In the genomic region with DNA sequence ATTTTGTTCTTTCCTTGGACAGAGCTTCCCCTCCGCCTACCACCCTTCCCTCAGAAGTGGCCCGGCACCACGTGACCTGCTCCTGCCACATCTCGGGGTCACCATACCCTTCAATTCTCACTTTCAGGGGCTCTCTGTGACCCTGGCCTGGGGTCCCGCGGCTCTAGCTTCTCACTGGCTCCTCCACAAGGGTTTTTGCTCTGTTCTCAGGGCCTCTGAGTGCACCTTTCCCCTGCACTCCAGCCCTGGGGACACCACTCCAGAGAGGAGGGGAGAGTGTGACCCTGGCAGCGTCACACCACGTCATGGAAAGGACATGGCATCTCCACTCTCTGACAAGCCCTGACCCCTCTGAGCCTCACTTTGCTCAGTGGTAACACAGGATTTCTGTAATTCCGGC, we compare ENCODE assay signal across 29 cellular contexts. TPM values are rescaled to one million over a fixed set of nuclear protein-coding genes. Genes with fewer than 3 reads are reported as not detected.
A peak's percentile ranks its signal among the peaks of the same experiment; 100 is the strongest.
DNase-seq lines count a peak whose midpoint lies in the region; ATAC-seq, FAIRE-seq and TF ChIP-seq lines count a peak whose summit lies in the region.
"Had no signal": no experiment of that assay in that cellular context is flagged by ENCODE, and none has a peak within 500 bp of the region (broad histone marks: within the 10 kb centered on the region; RNA-seq: fewer than 3 reads in every experiment).

No MANE protein-coding gene starts in this region.

- H2AK5ac ChIP-seq in H1 (ENCODE audit: low read depth, low read length): no peak overlapping the region

- H3K79me2 ChIP-seq in GM12878 (ENCODE audit: control insufficient read depth, insufficient read depth, low read length): no peaks in the 10 kb centered on the region
- H3K79me2 ChIP-seq in K562 (ENCODE audit: control insufficient read depth, insufficient read depth, low read length): no peaks in the 10 kb centered on the region
- no peaks in the 10 kb centered on the region for H3K79me2 ChIP-seq in H1 (ENCODE audit: control insufficient read depth in 1 of 2, insufficient read depth in 2 of 2, low read length in 2 of 2)

- H3K4me1 ChIP-seq in GM12878 (ENCODE audit: control insufficient read depth, insufficient read depth, low read length): peaks cover 9% of the 10 kb centered on the region
- peaks cover 0 to 3% of the 10 kb centered on the region in 2 experiments; a peak in 1 of 5 replicates for H3K4me1 ChIP-seq in K562 (replicated peaks in 1 of 2; ENCODE audit: control insufficient read depth in 2 of 2, insufficient read depth in 2 of 2, low read length in 2 of 2)
- peaks cover 13 to 30% (median 16%) of the 10 kb centered on the region in 4 experiments for H3K4me1 ChIP-seq in H1 (replicated peaks in 1 of 4; ENCODE audit: control insufficient read depth in 3 of 4, insufficient read depth in 4 of 4, low read length in 3 of 4)
- peaks cover 0 to 8% (median 0%) of the 10 kb centered on the region in 6 donors for H3K4me1 ChIP-seq in spleen
- H3K4me1 ChIP-seq: BE2C had no signal

- H3K23ac ChIP-seq in H1 (ENCODE audit: insufficient read length): no peak overlapping the region

- TF ChIP-seq EP300 in GM12878 (IDR thresholded peaks at IDR 0.05; ENCODE audit: borderline replicate concordance in 1 of 2, control insufficient read depth in 1 of 2, low read depth in 2 of 2, low read length in 2 of 2) (no peak), K562 (IDR thresholded peaks at IDR 0.05; ENCODE audit: low read length) (no peak), H1 (IDR thresholded peaks at IDR 0.05; ENCODE audit: borderline replicate concordance in 1 of 2, low read depth in 2 of 2, low read length in 2 of 2) (no peak)

- H3K23me2 ChIP-seq in H1 (ENCODE audit: low read depth, low read length): no peaks in the 10 kb centered on the region; the same call in 1 of the 2 replicates

- SMC1A ChIA-PET in GM12878 (lab: Charles Lee; ENCODE audit: uncharacterized antibody, unreplicated experiment): interaction anchor here (0.6 to 2.9 kb wide), 7 partner anchors 9 to 43 kb away, joined by 3 to 13 read pairs (median 4); no protein-coding TSS in a partner anchor

- RAD21 ChIA-PET in GM12878 (lab: Charles Lee; ENCODE audit: unreplicated experiment): interaction anchor here (1.4 kb wide), 1 partner anchor 22 kb away, joined by 5 read pairs; no protein-coding TSS in a partner anchor

- H3K9me1 ChIP-seq in K562 (ENCODE audit: control insufficient read depth, insufficient read depth, low read length): no peaks in the 10 kb centered on the region

- H3K14ac ChIP-seq in H1 (ENCODE audit: insufficient read length): no peak overlapping the region

- H3K9me3 ChIP-seq in GM12878 (replicated peaks; ENCODE audit: control insufficient read depth, insufficient read depth, low read length) (no peaks in the 10 kb centered on the region), K562 (replicated peaks; ENCODE audit: control insufficient read depth, insufficient read depth, low read depth, low read length) (no peaks in the 10 kb centered on the region), H1 (ENCODE audit: insufficient read depth in 2 of 2, low read depth in 1 of 2, low read length in 1 of 2) (no peaks in the 10 kb centered on the region), spleen (no peaks in the 10 kb centered on the region)
- H3K9me3 ChIP-seq: BE2C, BLaER1 had no signal

- peak overlapping the region; percentile 86 for H4K91ac ChIP-seq in H1 (replicated peaks; ENCODE audit: insufficient read length, low read length)

- no peak for TF ChIP-seq CTCF in GM12878 (IDR thresholded peaks at IDR 0.05 in 2 of 3, conservative IDR thresholded peaks at IDR 0.05 in 1 of 3; ENCODE audit: control insufficient read depth in 2 of 3, extremely low read depth in 1 of 3, insufficient read depth in 1 of 3, low read depth in 3 of 3, low read length in 3 of 3)
- TF ChIP-seq CTCF in K562 (IDR thresholded peaks at IDR 0.05 in 2 of 3, conservative IDR thresholded peaks at IDR 0.05 in 1 of 3; ENCODE audit: insufficient read depth in 2 of 3, low read depth in 1 of 3, low read length in 3 of 3): no peak
- no peak for TF ChIP-seq CTCF in H1 (IDR thresholded peaks at IDR 0.05; ENCODE audit: control extremely low read depth in 1 of 3, insufficient read depth in 1 of 3, low read depth in 1 of 3, low read length in 3 of 3)
- TF ChIP-seq CTCF in spleen (IDR thresholded peaks at IDR 0.05 in 8 of 11, conservative IDR thresholded peaks at IDR 0.05 in 3 of 11): no peak

- no peak overlapping the region for H3K4ac ChIP-seq in H1 (replicated peaks; ENCODE audit: insufficient read length, low read depth, low read length)

- H3K27ac ChIP-seq in GM12878 (ENCODE audit: control insufficient read depth, insufficient read depth) (no peak overlapping the region), K562 (ENCODE audit: extremely low read depth, low read depth, low read length) (no peak overlapping the region), H1 (ENCODE audit: low read depth, low read length) (no peak overlapping the region), spleen (no peak overlapping the region)
- H3K27ac ChIP-seq: BLaER1 had no signal

- no peak for DNase-seq in GM12878 (ENCODE audit: low read depth, low spot score)
- no peak for DNase-seq in K562 (ENCODE audit: extremely low read depth in 1 of 4, low spot score in 3 of 4)
- no peak for DNase-seq in H1 (ENCODE audit: low read depth in 1 of 2, low spot score in 2 of 2)
- DNase-seq in spleen: peak; percentile 56
- no peak for DNase-seq in T-helper 2 cell
- DNase-seq in dermis blood vessel endothelial cell: no peak
- no peak for DNase-seq in NCI-H187 (lab: John Stamatoyannopoulos, UW)
- DNase-seq: 8988T; ACHN; BE2C; C1 segment of cervical spinal cord; CD4-positive, alpha-beta memory T cell; CD4-positive, CD25-positive, alpha-beta regulatory T cell; CD8-positive, alpha-beta memory T cell; COR-L47; DMS 273 treated with DMSO at 0.1 percent for 48 hours; DMS153; DMS53; DMS79; DND-41; EL; GDM1 had no signal

- no peak overlapping the region for H3K4me3 ChIP-seq in GM12878
- no peak overlapping the region for H3K4me3 ChIP-seq in K562
- no peak overlapping the region for H3K4me3 ChIP-seq in H1 (ENCODE audit: extremely low read depth in 1 of 4, insufficient read depth in 2 of 4, low read depth in 3 of 4, low read length in 4 of 4)
- no peak overlapping the region for H3K4me3 ChIP-seq in spleen
- H3K4me3 ChIP-seq: BLaER1 had no signal

- H4K5ac ChIP-seq in H1 (ENCODE audit: insufficient read length, low read depth, low read length): no peak overlapping the region

- TF ChIP-seq RAD21 in GM12878 (IDR thresholded peaks at IDR 0.05; ENCODE audit: insufficient read depth, low read depth, low read length): no peak
- no peak for TF ChIP-seq RAD21 in K562 (CRISPR knock-in tag; conservative IDR thresholded peaks at IDR 0.05 in 1 of 2, IDR thresholded peaks at IDR 0.05 in 1 of 2)
- TF ChIP-seq RAD21 in H1 (IDR thresholded peaks at IDR 0.05 in 1 of 2, conservative IDR thresholded peaks at IDR 0.05 in 1 of 2; ENCODE audit: low read depth in 2 of 2, low read length in 2 of 2): no peak

- H4K20me1 ChIP-seq in GM12878 (ENCODE audit: control insufficient read depth, insufficient read depth) (no peaks in the 10 kb centered on the region), K562 (replicated peaks; ENCODE audit: control insufficient read depth, insufficient read depth, low read length) (no peaks in the 10 kb centered on the region; the same call in 1 of the 2 replicates), H1 (replicated peaks in 1 of 2; ENCODE audit: control insufficient read depth in 1 of 2, insufficient read depth in 2 of 2, low read length in 2 of 2) (no peaks in the 10 kb centered on the region)
- H4K20me1 ChIP-seq: BLaER1 had no signal

- H4K8ac ChIP-seq in H1 (ENCODE audit: extremely low read depth, insufficient read depth, low read length): no peak overlapping the region

- TF ChIP-seq POLR2A in GM12878 (IDR thresholded peaks at IDR 0.05; ENCODE audit: low read depth, low read length) (no peak), K562 (conservative IDR thresholded peaks at IDR 0.05) (no peak), H1 (IDR thresholded peaks at IDR 0.05; ENCODE audit: control extremely low read depth in 1 of 2, low read depth in 2 of 2, low read length in 2 of 2) (no peak), spleen (IDR thresholded peaks at IDR 0.05) (no peak)

- POLR2A ChIA-PET in GM12878 (lab: Charles Lee): interaction anchor here (0.7 kb wide), 1 partner anchor 7 kb away, joined by 3 read pairs; no protein-coding TSS in a partner anchor
- POLR2A ChIA-PET in K562 (lab: Yijun Ruan, JAX): interaction anchor here (1.2 kb wide), 1 partner anchor 8 kb away, joined by 3 read pairs; no protein-coding TSS in a partner anchor
- POLR2A ChIA-PET in H1 (lab: Charles Lee; ENCODE audit: partially characterized antibody): interaction anchor here (2.8 kb wide), 1 partner anchor 21 kb away, joined by 9 read pairs; no protein-coding TSS in a partner anchor

- H3K56ac ChIP-seq in H1 (replicated peaks; ENCODE audit: insufficient read length, low read depth, low read length): no peak overlapping the region

- H3K79me1 ChIP-seq in H1 (ENCODE audit: low read depth, low read length): no peaks in the 10 kb centered on the region; the same call in 1 of the 2 replicates

- H2BK15ac ChIP-seq in H1 (ENCODE audit: low read length): peak overlapping the region; percentile 0; the same call in 1 of the 2 replicates

- intact Hi-C loops in GM12878 (cut with micrococcal nuclease; ENCODE audit: unreplicated experiment): no loop called here
- intact Hi-C loops in K562 (cut with micrococcal nuclease): no loop called here
- intact Hi-C loops in spleen (cut with DNase I; ENCODE audit: low total_unique reads): no loop called here

- FAIRE-seq in GM12878 (lab: Jason Lieb, UNC) (no peak), K562 (lab: Jason Lieb, UNC) (no peak), H1 (lab: Jason Lieb, UNC) (no peak)
- FAIRE-seq: A204.1, GM12891 had no signal

- in situ Hi-C loops in GM12878 (cut with MboI): no loop called here
- in situ Hi-C loops in K562 (cut with MboI): no loop called here

- no TSS peak for BruUV-seq in GM12878 (replicated peaks; lab: Mats Ljungman, UMichigan)
- no TSS peak for BruUV-seq in K562 (replicated peaks; lab: Mats Ljungman, UMichigan)

- H3K27me3 ChIP-seq in GM12878 (replicated peaks in 1 of 2; ENCODE audit: control insufficient read depth in 2 of 2, insufficient read depth in 2 of 2, low read length in 1 of 2) (peaks cover 0 to 7% of the 10 kb centered on the region in 2 experiments; a peak in 3 of 4 replicates), K562 (ENCODE audit: control insufficient read depth in 2 of 2, insufficient read depth in 2 of 2, low read length in 2 of 2) (peaks cover 51 to 85% of the 10 kb centered on the region in 2 experiments; a peak in 4 of 5 replicates), H1 (replicated peaks in 1 of 4; ENCODE audit: control insufficient read depth in 3 of 4, extremely low read depth in 1 of 4, insufficient read depth in 3 of 4, low read length in 3 of 4) (peaks cover 0 to 7% (median 3%) of the 10 kb centered on the region in 4 experiments; a peak in 4 of 7 replicates), spleen (replicated peaks in 1 of 7) (peaks cover 0 to 83% (median 27%) of the 10 kb centered on the region in 7 donors)
- H3K27me3 ChIP-seq: BE2C had no signal

- WGBS in GM12878 (ENCODE audit: insufficient coverage, insufficient replicate concordance, low lambda C conversion rate, missing lambda C conversion rate): 23% methylated on average over 9 of the region's 9 CpGs
- 1% methylated on average over 9 of the region's 9 CpGs for WGBS in K562 (ENCODE audit: insufficient coverage, low coverage, missing lambda C conversion rate)
- WGBS in H1 (ENCODE audit: extremely low coverage in 1 of 2, insufficient coverage in 1 of 2, insufficient read length in 1 of 2, insufficient replicate concordance in 2 of 2, low coverage in 1 of 2, low lambda C conversion rate in 2 of 2, missing lambda C conversion rate in 1 of 2), 2 experiments: 84% methylated on average over 9 of the region's 9 CpGs; no CpG with 5 or more reads in 1 of the 2 experiments
- 74 to 81% (median 78%) methylated on average over 9 of the region's 9 CpGs for WGBS in spleen, 5 donors

- H2BK5ac ChIP-seq in H1 (ENCODE audit: low read depth, low read length): no peak overlapping the region

- H2AFZ ChIP-seq in GM12878 (ENCODE audit: control insufficient read depth, low read depth, low read length) (no peak overlapping the region), K562 (ENCODE audit: low read depth, low read length) (no peak overlapping the region), H1 (ENCODE audit: low read length) (no peak overlapping the region)

- H3K9ac ChIP-seq in GM12878 (ENCODE audit: control insufficient read depth, insufficient read depth, low read length) (no peak overlapping the region), K562 (ENCODE audit: insufficient read depth in 1 of 2, low read depth in 2 of 2, low read length in 2 of 2) (no peak overlapping the region), H1 (replicated peaks in 1 of 4; ENCODE audit: extremely low read depth in 1 of 4, low read depth in 3 of 4, low read length in 3 of 4) (no peak overlapping the region)
- H3K9ac ChIP-seq: BLaER1 had no signal

- H3K36me3 ChIP-seq in GM12878 (ENCODE audit: control insufficient read depth in 2 of 2, insufficient read depth in 2 of 2, low read length in 1 of 2) (no peaks in the 10 kb centered on the region), K562 (ENCODE audit: control insufficient read depth, insufficient read depth, low read length) (no peaks in the 10 kb centered on the region), H1 (ENCODE audit: control insufficient read depth in 2 of 4, insufficient read depth in 4 of 4, low read length in 3 of 4) (no peaks in the 10 kb centered on the region), spleen (no peaks in the 10 kb centered on the region)
- H3K36me3 ChIP-seq: BE2C, BLaER1 had no signal

- H3K18ac ChIP-seq in H1 (ENCODE audit: extremely low read depth, low read length): 0 out of 2 replicates have a peak overlapping the region, but pooled peaks have one; percentile 38

- no peak overlapping the region; the same call in 1 of the 2 replicates for H2BK20ac ChIP-seq in H1 (ENCODE audit: low read length)

- H2BK12ac ChIP-seq in H1 (ENCODE audit: low read depth, low read length): peak overlapping the region; percentile 77; the same call in 1 of the 2 replicates

- ATAC-seq in GM12878: no peak
- ATAC-seq in K562: no peak

- CTCF ChIA-PET in GM12878 (lab: Yijun Ruan, JAX) (interaction anchor here (0.8 to 21.3 kb wide), 6 partner anchors 9 to 44 kb away, joined by 3 to 296 read pairs (median 4); no protein-coding TSS in a partner anchor), K562 (lab: Yijun Ruan, JAX; ENCODE audit: low intra/inter-chr PET ratio) (no interaction called here), H1 (lab: Charles Lee; ENCODE audit: partially characterized antibody) (interaction anchor here (0.7 to 41.2 kb wide), 7 partner anchors 10 to 933 kb away, joined by 3 to 1412 read pairs (median 10); no protein-coding TSS in a partner anchor)

- H3K4me2 ChIP-seq in GM12878 (ENCODE audit: control insufficient read depth, insufficient read depth) (no peak overlapping the region), K562 (ENCODE audit: insufficient read depth, low read length) (no peak overlapping the region), H1 (ENCODE audit: insufficient read depth in 1 of 2, low read depth in 2 of 2, low read length in 2 of 2) (no peak overlapping the region)
- H3K4me2 ChIP-seq: BLaER1 had no signal

- no peak overlapping the region for H2BK120ac ChIP-seq in H1 (replicated peaks; ENCODE audit: low read depth, low read length)

RNA-seq across cellular contexts. Expression of gene POU2F3, which starts 17.4 kb away (rescaled TPM):
- 10.1 and 12.8 TPM in 2 replicates for total RNA-seq in GM12878 (2013; cell fraction: nucleolus; rRNA removed)
- total RNA-seq in GM12878 (2014; rRNA removed): 0.11 and 0.16 TPM in 2 replicates
- 0.18 and 0.22 TPM in 2 replicates for total RNA-seq in GM12878 (2014; rRNA removed; fragmentation: Illumina TruSeq; extraction: Trizol)
- 0.21 and 0.36 TPM in 2 replicates for total RNA-seq in GM12878 (2021)
- not detected for polyA plus RNA-seq in GM12878 (2011; ENCODE audit: low read depth)
- 3.5 and 4.4 TPM in 2 replicates for polyA plus RNA-seq in GM12878 (2011; rRNA removed)
- 2.5 and 2.6 TPM in 2 replicates for polyA plus RNA-seq in GM12878 (2011; cell fraction: cytosol; rRNA removed)
- 4.4 and 5.4 TPM in 2 replicates for polyA plus RNA-seq in GM12878 (2011; cell fraction: nucleus; rRNA removed)
- 0.22 and 0.36 TPM in 2 replicates for polyA plus RNA-seq in GM12878 (2012)
- polyA plus RNA-seq in GM12878 (2014; fragmentation: Illumina TruSeq; extraction: Trizol): 0.17 and 0.53 TPM in 2 replicates
- polyA plus RNA-seq in GM12878 (2014; fragmentation: Nextera tagmentation; extraction: Ambion mirVana): under 1 TPM; 0.15 to 0.37 TPM
- 0.05 and 0.09 TPM in 2 replicates for polyA plus RNA-seq in GM12878 (2014; rRNA removed)
- under 1 TPM; 0.31 to 0.39 TPM for polyA plus RNA-seq in GM12878 (2016; fragmentation: Nextera tagmentation; extraction: Ambion mirVana)
- 3.5 and 3.6 TPM in 2 replicates for polyA minus RNA-seq in GM12878 (2011; rRNA and poly(A)+ RNA removed)
- 0.80 and 2.2 TPM in 2 replicates for polyA minus RNA-seq in GM12878 (2011; cell fraction: cytosol; rRNA and poly(A)+ RNA removed)
- polyA minus RNA-seq in GM12878 (2011; cell fraction: nucleus; rRNA and poly(A)+ RNA removed): 2.4 and 4.2 TPM in 2 replicates
- total RNA-seq in K562 (2011; cell fraction: chromatin; rRNA removed; ENCODE audit: low replicate concordance): not detected in 2 replicates
- total RNA-seq in K562 (2011; cell fraction: nucleolus; rRNA removed): not detected in 2 replicates
- not detected in 2 replicates for total RNA-seq in K562 (2011; cell fraction: nucleoplasm; rRNA removed)
- total RNA-seq in K562 (2014; rRNA removed): not detected in 2 replicates
- total RNA-seq in K562 (2014; rRNA removed; fragmentation: Illumina TruSeq; extraction: Trizol): not detected in 2 replicates
- total RNA-seq in K562 (2015; rRNA removed; fragmentation: Illumina TruSeq; extraction: Trizol): not detected in 2 replicates
- total RNA-seq in K562 (2021): not detected in 2 replicates
- polyA plus RNA-seq in K562 (2011; rRNA removed): not detected in 2 replicates
- polyA plus RNA-seq in K562 (2011; cell fraction: cytosol; rRNA removed): not detected in 2 replicates
- polyA plus RNA-seq in K562 (2011; cell fraction: nucleus; rRNA removed): not detected in 2 replicates
- polyA plus RNA-seq in K562 (2012): not detected in 2 replicates
- not detected in 2 replicates for polyA plus RNA-seq in K562 (2014; fragmentation: Illumina TruSeq; extraction: Trizol)
- not detected for polyA plus RNA-seq in K562 (2014; fragmentation: Nextera tagmentation; extraction: Ambion mirVana)
- polyA plus RNA-seq in K562 (2014; rRNA removed): not detected in 2 replicates
- not detected in 2 replicates for polyA minus RNA-seq in K562 (2011; rRNA and poly(A)+ RNA removed)
- not detected in 2 replicates for polyA minus RNA-seq in K562 (2011; cell fraction: cytosol; rRNA and poly(A)+ RNA removed)
- not detected in 2 replicates for polyA minus RNA-seq in K562 (2011; cell fraction: nucleus; rRNA and poly(A)+ RNA removed)
- 1.0 and 1.1 TPM in 2 replicates for total RNA-seq in H1 (2021; fragmentation: NEBNext Ultra II Directional; extraction: Animal tissue kit (Norgen Biotek cat#: 25700))
- polyA plus RNA-seq in H1 (2011; rRNA removed): 0.78 and 2.1 TPM in 2 replicates
- 1.4 TPM for polyA plus RNA-seq in H1 (2011; cell fraction: cytosol; rRNA removed)
- polyA plus RNA-seq in H1 (2011; cell fraction: nucleus; rRNA removed): 1.9 TPM
- polyA plus RNA-seq in H1 (2012, experiment 1 of 2): 1.2 to 3.1 TPM (median 2.4 TPM) in 4 replicates
- 0.81 TPM for polyA plus RNA-seq in H1 (2012, experiment 2 of 2)
- 1.3 TPM for polyA plus RNA-seq in H1 (2013, experiment 1 of 2)
- 1.2 TPM for polyA plus RNA-seq in H1 (2013, experiment 2 of 2)
- polyA minus RNA-seq in H1 (2011; rRNA and poly(A)+ RNA removed): 2.4 and 2.6 TPM in 2 replicates
- polyA minus RNA-seq in H1 (2011; cell fraction: cytosol; rRNA and poly(A)+ RNA removed): 1.0 TPM
- polyA minus RNA-seq in H1 (2011; cell fraction: nucleus; rRNA and poly(A)+ RNA removed): 0.90 TPM
- under 1 TPM in 3 of 7 donors, not detected in 4; 0.22 to 0.27 (median 0.26) TPM for total RNA-seq in spleen
- polyA plus RNA-seq in spleen: under 1 TPM; 0.04 to 0.16 (median 0.05) TPM
- total RNA-seq in dermis blood vessel endothelial cell: under 0.01 TPM in 1 of 2 replicates, not detected in the other
- total RNA-seq: A673; CD4-positive, alpha-beta memory T cell; CD4-positive, CD25-positive, alpha-beta regulatory T cell; CD8-positive, alpha-beta memory T cell; Daoy; G401 had no signal
- polyA plus RNA-seq: AG04450; CD4-positive, alpha-beta memory T cell; CD4-positive, CD25-positive, alpha-beta regulatory T cell; CD8-positive, alpha-beta memory T cell had no signal

RNA-seq across cellular contexts. Expression of gene OAF, which starts 46.5 kb away (rescaled TPM):
- total RNA-seq in GM12878 (2013; cell fraction: nucleolus; rRNA removed): 9.4 and 15.9 TPM in 2 replicates
- total RNA-seq in GM12878 (2014; rRNA removed): 1.5 and 1.8 TPM in 2 replicates
- total RNA-seq in GM12878 (2014; rRNA removed; fragmentation: Illumina TruSeq; extraction: Trizol): 0.55 and 1.0 TPM in 2 replicates
- 1.5 and 2.0 TPM in 2 replicates for total RNA-seq in GM12878 (2021)
- polyA plus RNA-seq in GM12878 (2011; ENCODE audit: low read depth): 0.85 TPM
- 2.5 and 4.7 TPM in 2 replicates for polyA plus RNA-seq in GM12878 (2011; rRNA removed)
- 5.8 and 7.1 TPM in 2 replicates for polyA plus RNA-seq in GM12878 (2011; cell fraction: cytosol; rRNA removed)
- polyA plus RNA-seq in GM12878 (2011; cell fraction: nucleus; rRNA removed): 6.2 and 8.7 TPM in 2 replicates
- 1.9 and 2.1 TPM in 2 replicates for polyA plus RNA-seq in GM12878 (2012)
- polyA plus RNA-seq in GM12878 (2014; fragmentation: Illumina TruSeq; extraction: Trizol): 0.51 and 0.55 TPM in 2 replicates
- under 1 TPM; 0.10 to 0.22 TPM for polyA plus RNA-seq in GM12878 (2014; fragmentation: Nextera tagmentation; extraction: Ambion mirVana)
- 1.5 and 1.6 TPM in 2 replicates for polyA plus RNA-seq in GM12878 (2014; rRNA removed)
- 1 to 10 TPM in 1 of 2 experiments, under 1 TPM in 1; 0.24 to 1.1 TPM for polyA plus RNA-seq in GM12878 (2016; fragmentation: Nextera tagmentation; extraction: Ambion mirVana)
- polyA minus RNA-seq in GM12878 (2011; rRNA and poly(A)+ RNA removed): 1.1 and 3.6 TPM in 2 replicates
- polyA minus RNA-seq in GM12878 (2011; cell fraction: cytosol; rRNA and poly(A)+ RNA removed): 0.80 and 1.2 TPM in 2 replicates
- 1.9 and 4.7 TPM in 2 replicates for polyA minus RNA-seq in GM12878 (2011; cell fraction: nucleus; rRNA and poly(A)+ RNA removed)
- total RNA-seq in K562 (2011; cell fraction: chromatin; rRNA removed; ENCODE audit: low replicate concordance): 6.8 and 14.7 TPM in 2 replicates
- total RNA-seq in K562 (2011; cell fraction: nucleolus; rRNA removed): 12.0 and 19.3 TPM in 2 replicates
- 12.0 and 15.3 TPM in 2 replicates for total RNA-seq in K562 (2011; cell fraction: nucleoplasm; rRNA removed)
- 13.8 and 19.8 TPM in 2 replicates for total RNA-seq in K562 (2014; rRNA removed)
- total RNA-seq in K562 (2014; rRNA removed; fragmentation: Illumina TruSeq; extraction: Trizol): 4.1 and 6.3 TPM in 2 replicates
- 7.5 and 8.3 TPM in 2 replicates for total RNA-seq in K562 (2015; rRNA removed; fragmentation: Illumina TruSeq; extraction: Trizol)
- 20.8 and 21.6 TPM in 2 replicates for total RNA-seq in K562 (2021)
- polyA plus RNA-seq in K562 (2011; rRNA removed): 5.7 and 9.5 TPM in 2 replicates
- 11.5 and 20.7 TPM in 2 replicates for polyA plus RNA-seq in K562 (2011; cell fraction: cytosol; rRNA removed)
- polyA plus RNA-seq in K562 (2011; cell fraction: nucleus; rRNA removed): 5.5 and 8.3 TPM in 2 replicates
- 8.4 and 16.9 TPM in 2 replicates for polyA plus RNA-seq in K562 (2012)
- 11.7 and 12.0 TPM in 2 replicates for polyA plus RNA-seq in K562 (2014; fragmentation: Illumina TruSeq; extraction: Trizol)
- polyA plus RNA-seq in K562 (2014; fragmentation: Nextera tagmentation; extraction: Ambion mirVana): 1 to 10 TPM; 1.1 to 1.4 TPM
- 14.5 and 17.3 TPM in 2 replicates for polyA plus RNA-seq in K562 (2014; rRNA removed)
- polyA minus RNA-seq in K562 (2011; rRNA and poly(A)+ RNA removed): 2.8 and 3.0 TPM in 2 replicates
- 6.1 and 8.7 TPM in 2 replicates for polyA minus RNA-seq in K562 (2011; cell fraction: cytosol; rRNA and poly(A)+ RNA removed)
- polyA minus RNA-seq in K562 (2011; cell fraction: nucleus; rRNA and poly(A)+ RNA removed): 3.4 and 4.4 TPM in 2 replicates
- total RNA-seq in H1 (2021; fragmentation: NEBNext Ultra II Directional; extraction: Animal tissue kit (Norgen Biotek cat#: 25700)): 1.1 and 1.3 TPM in 2 replicates
- polyA plus RNA-seq in H1 (2011; rRNA removed): 1.5 and 2.1 TPM in 2 replicates
- polyA plus RNA-seq in H1 (2011; cell fraction: cytosol; rRNA removed): 1.2 TPM
- 1.2 TPM for polyA plus RNA-seq in H1 (2011; cell fraction: nucleus; rRNA removed)
- 0.60 to 1.0 TPM (median 0.64 TPM) in 4 replicates for polyA plus RNA-seq in H1 (2012, experiment 1 of 2)
- 0.62 TPM for polyA plus RNA-seq in H1 (2012, experiment 2 of 2)
- polyA plus RNA-seq in H1 (2013, experiment 1 of 2): 0.85 TPM
- 0.72 TPM for polyA plus RNA-seq in H1 (2013, experiment 2 of 2)
- polyA minus RNA-seq in H1 (2011; rRNA and poly(A)+ RNA removed): 0.46 and 0.50 TPM in 2 replicates
- polyA minus RNA-seq in H1 (2011; cell fraction: cytosol; rRNA and poly(A)+ RNA removed): 0.73 TPM
- polyA minus RNA-seq in H1 (2011; cell fraction: nucleus; rRNA and poly(A)+ RNA removed): 0.80 TPM
- total RNA-seq in spleen: 100 to 1,000 TPM in 1 of 7 donors, 10 to 100 TPM in 6; 28.3 to 148 (median 82.6) TPM
- 10 to 100 TPM; 10.6 to 44.1 (median 20.5) TPM for polyA plus RNA-seq in spleen
- 25.7 and 32.3 TPM in 2 replicates for total RNA-seq in dermis blood vessel endothelial cell

Comparison
In these comparisons a context has a peak if more than half of its experiments do, and no peak if none do; other contexts are left out.
1. Of the 99 proteins assayed by ChIP-seq in both K562 and GM12878: peak only in K562: USF2; only in GM12878: USF1; in both: none; in neither: 97.